ENCODE assay signal across 8 cellular contexts in genomic region chr10:27242473-27242950, GRCh38. TPM values are rescaled to one million over a fixed set of nuclear protein-coding genes. Genes with fewer than 3 reads are reported as not detected.
DNase-seq lines count a peak whose midpoint lies in the region; ATAC-seq and TF ChIP-seq lines count a peak whose summit lies in the region.

No MANE protein-coding gene starts in this region.

- no peaks in the 10 kb centered on the region for H3K36me3 Mint-ChIP-seq in T-helper 17 cell (ENCODE audit: low read depth)

- H3K27ac Mint-ChIP-seq in T-helper 17 cell: peak overlapping the region; percentile 99

- in situ Hi-C loops in GM23248 (cut with MboI): no loop called here

- WGBS in GM23248 (ENCODE audit: low coverage in 1 of 2, low lambda C conversion rate in 2 of 2, missing lambda C conversion rate in 2 of 2), 2 experiments: 1% methylated on average over 6 of the region's 6 CpGs

- no peak for TF ChIP-seq CTCF in foreskin keratinocyte (conservative IDR thresholded peaks at IDR 0.05)

- H3K27me3 Mint-ChIP-seq in T-helper 17 cell: no peaks in the 10 kb centered on the region

- H3K4me3 Mint-ChIP-seq in T-helper 17 cell: peak overlapping the region; percentile 97

- H3F3A ChIP-seq in GM23248 (ENCODE audit: insufficient read depth): peaks cover 19% of the 10 kb centered on the region

- peak overlapping the region; percentile 79 for H3K27ac ChIP-seq in GM23248
- peak overlapping the region; percentile 70 for H3K27ac ChIP-seq in foreskin keratinocyte
- peak overlapping the region; percentile 60 to 99 (median 97) for H3K27ac ChIP-seq in skin epidermis

- no peaks in the 10 kb centered on the region for H3K36me3 ChIP-seq in GM23248 (ENCODE audit: low read depth)

- H3K9me3 ChIP-seq in GM23248 (ENCODE audit: low read depth) (no peaks in the 10 kb centered on the region), T-helper 17 cell (ENCODE audit: control insufficient read depth, low read length, poor library complexity, severe bottlenecking) (no peaks in the 10 kb centered on the region)

- peaks cover 23% of the 10 kb centered on the region for H3K79me2 ChIP-seq in GM23248 (ENCODE audit: insufficient read depth)

- peak overlapping the region; percentile 90 for H2AFZ ChIP-seq in GM23248

- ATAC-seq in T-helper 17 cell (peak; percentile 2), foreskin keratinocyte (no peak), GM21723 (IDR thresholded peaks at IDR 0.05; ENCODE audit: unreplicated experiment) (no peak), GM21423 (IDR thresholded peaks at IDR 0.05; ENCODE audit: unreplicated experiment) (no peak)

- H3K4me1 ChIP-seq in GM23248 (ENCODE audit: insufficient read depth) (peaks cover 15% of the 10 kb centered on the region; the same call in 1 of the 2 replicates), foreskin keratinocyte (peaks cover 7% of the 10 kb centered on the region)

- peak overlapping the region; percentile 99 for H3K4me2 ChIP-seq in GM23248 (ENCODE audit: unreplicated experiment)

- H3K27me3 ChIP-seq in GM23248 (replicated peaks; ENCODE audit: insufficient read depth): no peaks in the 10 kb centered on the region
- no peaks in the 10 kb centered on the region for H3K27me3 ChIP-seq in foreskin keratinocyte

- peaks cover 26% of the 10 kb centered on the region for H3K4me1 Mint-ChIP-seq in T-helper 17 cell

- no peaks in the 10 kb centered on the region for H3K9me2 ChIP-seq in GM23248 (ENCODE audit: insufficient read depth)

- H3K4me3 ChIP-seq in GM23248 (peak overlapping the region; percentile 79), skin epidermis (peak overlapping the region; percentile 59 to 82 (median 68))

- peak overlapping the region; percentile 81 for H3K9ac ChIP-seq in GM23248

- H4K20me1 ChIP-seq in GM23248 (ENCODE audit: insufficient read depth): no peaks in the 10 kb centered on the region

- DNase-seq in GM23248 (no peak), T-helper 17 cell (no peak), foreskin keratinocyte (no peak), NCI-H2171 treated with DMSO at 0.1 percent for 48 hours (lab: John Stamatoyannopoulos, UW) (no peak), GM19238 (ENCODE audit: insufficient read length, low spot score) (no peak)

RNA-seq across cellular contexts. Expression of gene ACBD5, which starts 1.9 kb away (rescaled TPM):
- 22.3 and 25.0 TPM in 2 replicates for total RNA-seq in GM23248 (2014; rRNA removed; shearing (Covaris generic))
- polyA plus RNA-seq in GM23248 (2016; fragmentation: Nextera tagmentation; extraction: Ambion mirVana): 18.8 and 20.1 TPM in 2 replicates
- total RNA-seq in T-helper 17 cell: 10 to 100 TPM; 16.4 to 22.0 TPM
- 17.1 and 19.0 TPM in 2 replicates for total RNA-seq in foreskin keratinocyte
- polyA plus RNA-seq in foreskin keratinocyte: 5.2 and 6.7 TPM in 2 replicates
